In genomic region chr12:124392271-124392990, GRCh38 we compare ENCODE assay signal across 8 cellular contexts.
DNase-seq lines count a peak whose midpoint lies in the region; ATAC-seq, FAIRE-seq and TF ChIP-seq lines count a peak whose summit lies in the region.

No MANE protein-coding gene starts in this region.

- TF ChIP-seq POLR2A in GM12892 (IDR thresholded peaks at IDR 0.05; ENCODE audit: low read depth, low read length): no peak

- CTCF ChIA-PET in Panc1 (lab: Charles Lee): interaction anchor here (0.6 to 0.9 kb wide), 2 partner anchors 174 to 379 kb away, joined by 3 to 5 read pairs; no protein-coding TSS in a partner anchor

- POLR2A ChIA-PET in Panc1 (lab: Charles Lee): no interaction called here

- intact Hi-C loops in Panc1 (cut with micrococcal nuclease; ENCODE audit: unreplicated experiment): loop anchor here (10.0 kb wide), 1 partner anchor 172 kb away; the partner anchor contains the start of gene NCOR2

- BruUV-seq in Panc1 (replicated peaks; lab: Mats Ljungman, UMichigan): no TSS peak

- no peaks in the 10 kb centered on the region for H3K27me3 Mint-ChIP-seq in nephron (ENCODE audit: low read depth)

- peaks cover 55% of the 10 kb centered on the region for H3K4me1 Mint-ChIP-seq in nephron

- H3K27me3 ChIP-seq in Panc1 (ENCODE audit: control insufficient read depth, insufficient read depth, low read length): no peaks in the 10 kb centered on the region

- no peak overlapping the region for H3K4me3 Mint-ChIP-seq in nephron

- TF ChIP-seq CTCF in Panc1 (IDR thresholded peaks at IDR 0.05) (peak; percentile 31; the same call in 1 of the 2 replicates), nephron (IDR thresholded peaks at IDR 0.05; ENCODE audit: unreplicated experiment in 3 of 3) (peak in 1 of 3 experiments; percentile 7)

- H3K9me3 Mint-ChIP-seq in nephron: no peaks in the 10 kb centered on the region

- H3K36me3 ChIP-seq in Panc1 (ENCODE audit: control insufficient read depth, insufficient read depth, low read length): no peaks in the 10 kb centered on the region

- peak; percentile 23 for DNase-seq in stimulated activated CD4-positive, alpha-beta T cell treated with anti-CD3 and anti-CD28 coated beads, Interleukin-15, amount 100 ng/mL, for 24 hours
- no peak for DNase-seq in stimulated activated CD4-positive, alpha-beta T cell treated with anti-CD3 and anti-CD28 coated beads, Interleukin-4, amount 100 ng/mL, for 4 hours
- no peak for DNase-seq in Panc1 (ENCODE audit: low read depth, low spot score)
- no peak for DNase-seq in epithelial cell of prostate (ENCODE audit: low read depth, low spot score)
- no peak for DNase-seq in SIG-M5 (lab: John Stamatoyannopoulos, UW)
- DNase-seq in dedifferentiated amniotic fluid mesenchymal stem cell (ENCODE audit: extremely low spot score): no peak
- no peak for DNase-seq in GM12892 (ENCODE audit: insufficient read length)

- peak overlapping the region; percentile 94 for H3K27ac ChIP-seq in Panc1 (ENCODE audit: low read length)
- peak overlapping the region; percentile 88 for H3K27ac ChIP-seq in epithelial cell of prostate

- peak; percentile 33 for ATAC-seq in Panc1

- H3K4me3 ChIP-seq in Panc1 (ENCODE audit: low read depth in 2 of 2, low read length in 2 of 2): no peak overlapping the region

- H3K27ac Mint-ChIP-seq in nephron: peak overlapping the region; percentile 72 to 91 (median 81)

- in situ Hi-C loops in Panc1 (cut with HindIII; ENCODE audit: low pct_unique_long_range_greater_than_20kb, low sequenced_read_pairs): no loop called here

- FAIRE-seq in GM12892 (lab: Jason Lieb, UNC): no peak

- no peaks in the 10 kb centered on the region for H3K9me3 ChIP-seq in Panc1 (ENCODE audit: control insufficient read depth, insufficient read depth, low read depth, low read length)

- peaks cover 23% of the 10 kb centered on the region for H3K36me3 Mint-ChIP-seq in nephron (ENCODE audit: low read depth)

- H3K4me1 ChIP-seq in Panc1 (ENCODE audit: control insufficient read depth, insufficient read depth, low read length): peaks cover 78% of the 10 kb centered on the region
